In the genomic region with DNA sequence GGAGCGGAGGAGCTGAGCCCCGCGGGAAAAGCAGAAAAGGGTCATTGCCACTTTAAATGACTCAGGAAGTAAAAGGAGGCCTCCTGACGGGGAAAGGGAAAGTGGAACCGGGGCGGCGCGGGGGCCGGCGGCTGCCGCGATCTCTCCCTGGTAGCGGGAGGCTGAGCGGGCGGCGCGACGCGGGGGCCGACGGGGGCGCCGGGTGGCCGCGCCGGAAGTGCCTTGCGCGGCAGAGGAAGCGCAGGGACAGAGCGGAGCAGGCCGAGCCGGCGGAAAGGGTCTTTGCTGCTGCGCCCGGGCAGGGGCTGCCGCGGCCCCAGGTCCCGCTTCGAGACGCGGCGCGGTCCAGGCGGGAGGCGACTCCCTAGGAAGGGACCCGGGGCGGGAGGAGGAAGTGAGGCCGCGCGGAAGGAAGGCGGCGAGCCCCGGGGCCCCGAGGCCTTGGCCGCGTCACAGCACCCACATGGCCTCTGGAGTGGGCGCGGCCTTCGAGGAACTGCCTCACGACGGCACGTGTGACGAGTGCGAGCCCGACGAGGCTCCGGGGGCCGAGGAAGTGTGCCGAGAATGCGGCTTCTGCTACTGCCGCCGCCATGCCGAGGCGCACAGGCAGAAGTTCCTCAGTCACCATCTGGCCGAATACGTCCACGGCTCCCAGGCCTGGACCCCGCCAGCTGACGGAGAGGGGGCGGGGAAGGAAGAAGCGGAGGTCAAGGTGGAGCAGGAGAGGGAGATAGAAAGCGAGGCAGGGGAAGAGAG, we compare ENCODE assay signal across 8 cellular contexts. TPM values are rescaled to one million over a fixed set of nuclear protein-coding genes. Genes with fewer than 3 reads are reported as not detected.
DNase-seq lines count a peak whose midpoint lies in the region; ATAC-seq and TF ChIP-seq lines count a peak whose summit lies in the region.

A gene with protein sequence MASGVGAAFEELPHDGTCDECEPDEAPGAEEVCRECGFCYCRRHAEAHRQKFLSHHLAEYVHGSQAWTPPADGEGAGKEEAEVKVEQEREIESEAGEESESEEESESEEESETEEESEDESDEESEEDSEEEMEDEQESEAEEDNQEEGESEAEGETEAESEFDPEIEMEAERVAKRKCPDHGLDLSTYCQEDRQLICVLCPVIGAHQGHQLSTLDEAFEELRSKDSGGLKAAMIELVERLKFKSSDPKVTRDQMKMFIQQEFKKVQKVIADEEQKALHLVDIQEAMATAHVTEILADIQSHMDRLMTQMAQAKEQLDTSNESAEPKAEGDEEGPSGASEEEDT (plus strand): TSS at position 127 of the 759 bp plus-strand sequence. CDS start 337 bp downstream, at position 464.

- no peak for TF ChIP-seq CTCF in chondrocyte (IDR thresholded peaks at IDR 0.05)

- peaks cover 29% of the 10 kb centered on the region for H3K9me3 Mint-ChIP-seq in chondrocyte (ENCODE audit: low read depth)

- peaks cover 44% of the 10 kb centered on the region for H3K4me1 Mint-ChIP-seq in chondrocyte (ENCODE audit: low read depth)

- peak within 1 kb of the TSS; percentile 98 for H3K4me3 Mint-ChIP-seq in chondrocyte (ENCODE audit: unreplicated experiment)

- ATAC-seq in GM18858 (IDR thresholded peaks at IDR 0.05; ENCODE audit: unreplicated experiment) (peak; percentile 73), HG03095 (IDR thresholded peaks at IDR 0.05; ENCODE audit: unreplicated experiment) (peak; percentile 94)

- no peaks in the 10 kb centered on the region for H3K27me3 Mint-ChIP-seq in chondrocyte (ENCODE audit: low read depth)

- DNase-seq in ACHN (peak; percentile 86), NCI-H2196 treated with DMSO at 0.1 percent for 48 hours (lab: John Stamatoyannopoulos, UW; ENCODE audit: unreplicated experiment) (peak; percentile 77), chondrocyte (ENCODE audit: low spot score) (peak; percentile 92), kidney glomerular epithelial cell (lab: John Stamatoyannopoulos, UW) (peak; percentile 77)
- DNase-seq in activated CD4-positive, alpha-beta T cell treated with anti-CD3 and anti-CD28 coated beads for 1 hour = peak; percentile 73
- peak; percentile 29 to 73 for DNase-seq in stimulated activated CD4-positive, alpha-beta T cell treated with anti-CD3 and anti-CD28 coated beads, Interleukin-1b, Interleukin-23, amount 100 ng/mL, for 1 hour (ENCODE audit: low read depth in 2 of 2)

- H3K36me3 Mint-ChIP-seq in chondrocyte (ENCODE audit: low read depth) = peaks cover 18% of the 10 kb centered on the region

- in situ Hi-C loops in ACHN (cut with HindIII; ENCODE audit: low pct_ligation_motif_present, low pct_unique_long_range_greater_than_20kb, low sequenced_read_pairs) = no loop called here

- peak within 1 kb of the TSS; percentile 99 for H3K27ac Mint-ChIP-seq in chondrocyte (ENCODE audit: unreplicated experiment)

RNA-seq across cellular contexts. Expression of the gene that starts here (rescaled TPM):
- 62.7 to 74.6 TPM (median 68.7 TPM) in 3 replicates for total RNA-seq in chondrocyte

Comparison
In these comparisons a context has a peak if more than half of its experiments do, and no peak if none do; other contexts are left out.
1. Peak in every context shown above with its lines: DNase-seq and ATAC-seq.